In the genomic region with DNA sequence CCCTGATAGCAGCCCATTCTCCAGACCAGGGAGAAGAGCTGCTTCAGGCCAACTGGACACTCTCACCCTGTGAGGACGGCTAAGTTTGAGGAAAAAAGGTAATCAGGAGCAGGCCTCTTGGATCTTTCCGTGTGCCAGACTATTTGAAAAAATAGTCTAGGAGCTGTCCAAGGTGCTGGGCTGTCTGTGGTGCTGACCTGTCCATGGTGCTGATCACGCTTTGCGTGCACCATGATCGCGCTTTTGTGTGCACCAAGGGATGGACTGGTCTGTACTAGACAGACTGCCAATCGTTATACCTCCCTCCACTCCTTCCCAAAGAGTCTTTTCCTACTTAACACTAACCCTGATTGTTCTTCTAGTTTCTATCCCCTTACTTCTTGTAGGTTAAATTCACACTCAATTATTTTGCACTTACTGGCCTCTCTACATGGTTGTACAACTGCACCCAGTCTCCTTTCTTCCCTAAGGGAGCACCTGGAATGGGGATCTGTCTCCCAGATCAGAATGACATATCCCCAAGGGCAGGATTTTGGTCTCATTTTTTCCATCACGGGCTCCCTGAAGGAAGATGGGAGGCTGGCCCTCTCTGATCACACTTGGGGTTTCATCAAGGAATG, we compare ENCODE assay signal across 1 cellular context.
TF ChIP-seq lines count a peak whose summit lies in the region.

No MANE protein-coding gene starts in this region.

TF ChIP-seq in GM12878, 131 proteins besides CTCF, POLR2A, EP300 and RAD21 (continued from another document):
- TF ChIP-seq, protein P1, sequence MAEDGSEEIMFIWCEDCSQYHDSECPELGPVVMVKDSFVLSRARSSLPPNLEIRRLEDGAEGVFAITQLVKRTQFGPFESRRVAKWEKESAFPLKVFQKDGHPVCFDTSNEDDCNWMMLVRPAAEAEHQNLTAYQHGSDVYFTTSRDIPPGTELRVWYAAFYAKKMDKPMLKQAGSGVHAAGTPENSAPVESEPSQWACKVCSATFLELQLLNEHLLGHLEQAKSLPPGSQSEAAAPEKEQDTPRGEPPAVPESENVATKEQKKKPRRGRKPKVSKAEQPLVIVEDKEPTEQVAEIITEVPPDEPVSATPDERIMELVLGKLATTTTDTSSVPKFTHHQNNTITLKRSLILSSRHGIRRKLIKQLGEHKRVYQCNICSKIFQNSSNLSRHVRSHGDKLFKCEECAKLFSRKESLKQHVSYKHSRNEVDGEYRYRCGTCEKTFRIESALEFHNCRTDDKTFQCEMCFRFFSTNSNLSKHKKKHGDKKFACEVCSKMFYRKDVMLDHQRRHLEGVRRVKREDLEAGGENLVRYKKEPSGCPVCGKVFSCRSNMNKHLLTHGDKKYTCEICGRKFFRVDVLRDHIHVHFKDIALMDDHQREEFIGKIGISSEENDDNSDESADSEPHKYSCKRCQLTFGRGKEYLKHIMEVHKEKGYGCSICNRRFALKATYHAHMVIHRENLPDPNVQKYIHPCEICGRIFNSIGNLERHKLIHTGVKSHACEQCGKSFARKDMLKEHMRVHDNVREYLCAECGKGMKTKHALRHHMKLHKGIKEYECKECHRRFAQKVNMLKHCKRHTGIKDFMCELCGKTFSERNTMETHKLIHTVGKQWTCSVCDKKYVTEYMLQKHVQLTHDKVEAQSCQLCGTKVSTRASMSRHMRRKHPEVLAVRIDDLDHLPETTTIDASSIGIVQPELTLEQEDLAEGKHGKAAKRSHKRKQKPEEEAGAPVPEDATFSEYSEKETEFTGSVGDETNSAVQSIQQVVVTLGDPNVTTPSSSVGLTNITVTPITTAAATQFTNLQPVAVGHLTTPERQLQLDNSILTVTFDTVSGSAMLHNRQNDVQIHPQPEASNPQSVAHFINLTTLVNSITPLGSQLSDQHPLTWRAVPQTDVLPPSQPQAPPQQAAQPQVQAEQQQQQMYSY (CRISPR knock-in tag; IDR thresholded peaks at IDR 0.05): no peak
- no peak for TF ChIP-seq SP1 (IDR thresholded peaks at IDR 0.05; ENCODE audit: low read depth, low read length)
- TF ChIP-seq, protein P2, sequence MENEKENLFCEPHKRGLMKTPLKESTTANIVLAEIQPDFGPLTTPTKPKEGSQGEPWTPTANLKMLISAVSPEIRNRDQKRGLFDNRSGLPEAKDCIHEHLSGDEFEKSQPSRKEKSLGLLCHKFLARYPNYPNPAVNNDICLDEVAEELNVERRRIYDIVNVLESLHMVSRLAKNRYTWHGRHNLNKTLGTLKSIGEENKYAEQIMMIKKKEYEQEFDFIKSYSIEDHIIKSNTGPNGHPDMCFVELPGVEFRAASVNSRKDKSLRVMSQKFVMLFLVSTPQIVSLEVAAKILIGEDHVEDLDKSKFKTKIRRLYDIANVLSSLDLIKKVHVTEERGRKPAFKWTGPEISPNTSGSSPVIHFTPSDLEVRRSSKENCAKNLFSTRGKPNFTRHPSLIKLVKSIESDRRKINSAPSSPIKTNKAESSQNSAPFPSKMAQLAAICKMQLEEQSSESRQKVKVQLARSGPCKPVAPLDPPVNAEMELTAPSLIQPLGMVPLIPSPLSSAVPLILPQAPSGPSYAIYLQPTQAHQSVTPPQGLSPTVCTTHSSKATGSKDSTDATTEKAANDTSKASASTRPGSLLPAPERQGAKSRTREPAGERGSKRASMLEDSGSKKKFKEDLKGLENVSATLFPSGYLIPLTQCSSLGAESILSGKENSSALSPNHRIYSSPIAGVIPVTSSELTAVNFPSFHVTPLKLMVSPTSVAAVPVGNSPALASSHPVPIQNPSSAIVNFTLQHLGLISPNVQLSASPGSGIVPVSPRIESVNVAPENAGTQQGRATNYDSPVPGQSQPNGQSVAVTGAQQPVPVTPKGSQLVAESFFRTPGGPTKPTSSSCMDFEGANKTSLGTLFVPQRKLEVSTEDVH (IDR thresholded peaks at IDR 0.05; ENCODE audit: low read depth, partially characterized antibody): peak; percentile 46
- 0 out of 2 replicates have a peak, but pooled peaks have one; percentile 83 for TF ChIP-seq HDAC2 (IDR thresholded peaks at IDR 0.05)
- no peak for TF ChIP-seq ZNF217 (IDR thresholded peaks at IDR 0.05)
- TF ChIP-seq, protein P3, sequence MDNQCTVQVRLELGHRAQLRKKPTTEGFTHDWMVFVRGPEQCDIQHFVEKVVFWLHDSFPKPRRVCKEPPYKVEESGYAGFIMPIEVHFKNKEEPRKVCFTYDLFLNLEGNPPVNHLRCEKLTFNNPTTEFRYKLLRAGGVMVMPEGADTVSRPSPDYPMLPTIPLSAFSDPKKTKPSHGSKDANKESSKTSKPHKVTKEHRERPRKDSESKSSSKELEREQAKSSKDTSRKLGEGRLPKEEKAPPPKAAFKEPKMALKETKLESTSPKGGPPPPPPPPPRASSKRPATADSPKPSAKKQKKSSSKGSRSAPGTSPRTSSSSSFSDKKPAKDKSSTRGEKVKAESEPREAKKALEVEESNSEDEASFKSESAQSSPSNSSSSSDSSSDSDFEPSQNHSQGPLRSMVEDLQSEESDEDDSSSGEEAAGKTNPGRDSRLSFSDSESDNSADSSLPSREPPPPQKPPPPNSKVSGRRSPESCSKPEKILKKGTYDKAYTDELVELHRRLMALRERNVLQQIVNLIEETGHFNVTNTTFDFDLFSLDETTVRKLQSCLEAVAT (IDR thresholded peaks at IDR 0.05): no peak
- TF ChIP-seq, protein P4, sequence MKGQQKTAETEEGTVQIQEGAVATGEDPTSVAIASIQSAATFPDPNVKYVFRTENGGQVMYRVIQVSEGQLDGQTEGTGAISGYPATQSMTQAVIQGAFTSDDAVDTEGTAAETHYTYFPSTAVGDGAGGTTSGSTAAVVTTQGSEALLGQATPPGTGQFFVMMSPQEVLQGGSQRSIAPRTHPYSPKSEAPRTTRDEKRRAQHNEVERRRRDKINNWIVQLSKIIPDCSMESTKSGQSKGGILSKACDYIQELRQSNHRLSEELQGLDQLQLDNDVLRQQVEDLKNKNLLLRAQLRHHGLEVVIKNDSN (IDR thresholded peaks at IDR 0.05; ENCODE audit: borderline replicate concordance, extremely low read length, insufficient read depth, low read depth, low read length): no peak
- TF ChIP-seq, protein P5, sequence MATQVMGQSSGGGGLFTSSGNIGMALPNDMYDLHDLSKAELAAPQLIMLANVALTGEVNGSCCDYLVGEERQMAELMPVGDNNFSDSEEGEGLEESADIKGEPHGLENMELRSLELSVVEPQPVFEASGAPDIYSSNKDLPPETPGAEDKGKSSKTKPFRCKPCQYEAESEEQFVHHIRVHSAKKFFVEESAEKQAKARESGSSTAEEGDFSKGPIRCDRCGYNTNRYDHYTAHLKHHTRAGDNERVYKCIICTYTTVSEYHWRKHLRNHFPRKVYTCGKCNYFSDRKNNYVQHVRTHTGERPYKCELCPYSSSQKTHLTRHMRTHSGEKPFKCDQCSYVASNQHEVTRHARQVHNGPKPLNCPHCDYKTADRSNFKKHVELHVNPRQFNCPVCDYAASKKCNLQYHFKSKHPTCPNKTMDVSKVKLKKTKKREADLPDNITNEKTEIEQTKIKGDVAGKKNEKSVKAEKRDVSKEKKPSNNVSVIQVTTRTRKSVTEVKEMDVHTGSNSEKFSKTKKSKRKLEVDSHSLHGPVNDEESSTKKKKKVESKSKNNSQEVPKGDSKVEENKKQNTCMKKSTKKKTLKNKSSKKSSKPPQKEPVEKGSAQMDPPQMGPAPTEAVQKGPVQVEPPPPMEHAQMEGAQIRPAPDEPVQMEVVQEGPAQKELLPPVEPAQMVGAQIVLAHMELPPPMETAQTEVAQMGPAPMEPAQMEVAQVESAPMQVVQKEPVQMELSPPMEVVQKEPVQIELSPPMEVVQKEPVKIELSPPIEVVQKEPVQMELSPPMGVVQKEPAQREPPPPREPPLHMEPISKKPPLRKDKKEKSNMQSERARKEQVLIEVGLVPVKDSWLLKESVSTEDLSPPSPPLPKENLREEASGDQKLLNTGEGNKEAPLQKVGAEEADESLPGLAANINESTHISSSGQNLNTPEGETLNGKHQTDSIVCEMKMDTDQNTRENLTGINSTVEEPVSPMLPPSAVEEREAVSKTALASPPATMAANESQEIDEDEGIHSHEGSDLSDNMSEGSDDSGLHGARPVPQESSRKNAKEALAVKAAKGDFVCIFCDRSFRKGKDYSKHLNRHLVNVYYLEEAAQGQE (IDR thresholded peaks at IDR 0.05; ENCODE audit: low read depth, low read length): peak; percentile 100
- peak; percentile 97 for TF ChIP-seq RCOR1 (conservative IDR thresholded peaks at IDR 0.05; ENCODE audit: low read depth, low read length)
- TF ChIP-seq RFX5 (IDR thresholded peaks at IDR 0.05; ENCODE audit: low read depth, low read length): no peak
- TF ChIP-seq SIN3A (IDR thresholded peaks at IDR 0.05; ENCODE audit: low read depth, low read length): peak; percentile 71; the same call in 1 of the 2 replicates
- TF ChIP-seq CBX5 (IDR thresholded peaks at IDR 0.05; ENCODE audit: low read depth): 0 out of 2 replicates have a peak, but pooled peaks have one; percentile 13
- TF ChIP-seq, protein P6, sequence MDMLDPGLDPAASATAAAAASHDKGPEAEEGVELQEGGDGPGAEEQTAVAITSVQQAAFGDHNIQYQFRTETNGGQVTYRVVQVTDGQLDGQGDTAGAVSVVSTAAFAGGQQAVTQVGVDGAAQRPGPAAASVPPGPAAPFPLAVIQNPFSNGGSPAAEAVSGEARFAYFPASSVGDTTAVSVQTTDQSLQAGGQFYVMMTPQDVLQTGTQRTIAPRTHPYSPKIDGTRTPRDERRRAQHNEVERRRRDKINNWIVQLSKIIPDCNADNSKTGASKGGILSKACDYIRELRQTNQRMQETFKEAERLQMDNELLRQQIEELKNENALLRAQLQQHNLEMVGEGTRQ (IDR thresholded peaks at IDR 0.05; ENCODE audit: borderline replicate concordance, low read depth, low read length): no peak
- TF ChIP-seq SREBF1 (IDR thresholded peaks at IDR 0.05; ENCODE audit: low read length): peak; percentile 95
- TF ChIP-seq, protein P7, sequence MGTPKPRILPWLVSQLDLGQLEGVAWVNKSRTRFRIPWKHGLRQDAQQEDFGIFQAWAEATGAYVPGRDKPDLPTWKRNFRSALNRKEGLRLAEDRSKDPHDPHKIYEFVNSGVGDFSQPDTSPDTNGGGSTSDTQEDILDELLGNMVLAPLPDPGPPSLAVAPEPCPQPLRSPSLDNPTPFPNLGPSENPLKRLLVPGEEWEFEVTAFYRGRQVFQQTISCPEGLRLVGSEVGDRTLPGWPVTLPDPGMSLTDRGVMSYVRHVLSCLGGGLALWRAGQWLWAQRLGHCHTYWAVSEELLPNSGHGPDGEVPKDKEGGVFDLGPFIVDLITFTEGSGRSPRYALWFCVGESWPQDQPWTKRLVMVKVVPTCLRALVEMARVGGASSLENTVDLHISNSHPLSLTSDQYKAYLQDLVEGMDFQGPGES (IDR thresholded peaks at IDR 0.05): no peak
- TF ChIP-seq NRF1 (conservative IDR thresholded peaks at IDR 0.05; ENCODE audit: low read depth, low read length): no peak
- no peak for TF ChIP-seq BMI1 (IDR thresholded peaks at IDR 0.05; ENCODE audit: borderline replicate concordance)
- TF ChIP-seq NR2F1 (conservative IDR thresholded peaks at IDR 0.05): no peak
- TF ChIP-seq ZNF24 (IDR thresholded peaks at IDR 0.05): no peak
- TF ChIP-seq, protein P8, sequence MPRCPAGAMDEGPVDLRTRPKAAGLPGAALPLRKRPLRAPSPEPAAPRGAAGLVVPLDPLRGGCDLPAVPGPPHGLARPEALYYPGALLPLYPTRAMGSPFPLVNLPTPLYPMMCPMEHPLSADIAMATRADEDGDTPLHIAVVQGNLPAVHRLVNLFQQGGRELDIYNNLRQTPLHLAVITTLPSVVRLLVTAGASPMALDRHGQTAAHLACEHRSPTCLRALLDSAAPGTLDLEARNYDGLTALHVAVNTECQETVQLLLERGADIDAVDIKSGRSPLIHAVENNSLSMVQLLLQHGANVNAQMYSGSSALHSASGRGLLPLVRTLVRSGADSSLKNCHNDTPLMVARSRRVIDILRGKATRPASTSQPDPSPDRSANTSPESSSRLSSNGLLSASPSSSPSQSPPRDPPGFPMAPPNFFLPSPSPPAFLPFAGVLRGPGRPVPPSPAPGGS (IDR thresholded peaks at IDR 0.05; ENCODE audit: borderline replicate concordance, insufficient read depth, low read depth, low read length, poor library complexity, severe bottlenecking): no peak
- TF ChIP-seq, protein P9, sequence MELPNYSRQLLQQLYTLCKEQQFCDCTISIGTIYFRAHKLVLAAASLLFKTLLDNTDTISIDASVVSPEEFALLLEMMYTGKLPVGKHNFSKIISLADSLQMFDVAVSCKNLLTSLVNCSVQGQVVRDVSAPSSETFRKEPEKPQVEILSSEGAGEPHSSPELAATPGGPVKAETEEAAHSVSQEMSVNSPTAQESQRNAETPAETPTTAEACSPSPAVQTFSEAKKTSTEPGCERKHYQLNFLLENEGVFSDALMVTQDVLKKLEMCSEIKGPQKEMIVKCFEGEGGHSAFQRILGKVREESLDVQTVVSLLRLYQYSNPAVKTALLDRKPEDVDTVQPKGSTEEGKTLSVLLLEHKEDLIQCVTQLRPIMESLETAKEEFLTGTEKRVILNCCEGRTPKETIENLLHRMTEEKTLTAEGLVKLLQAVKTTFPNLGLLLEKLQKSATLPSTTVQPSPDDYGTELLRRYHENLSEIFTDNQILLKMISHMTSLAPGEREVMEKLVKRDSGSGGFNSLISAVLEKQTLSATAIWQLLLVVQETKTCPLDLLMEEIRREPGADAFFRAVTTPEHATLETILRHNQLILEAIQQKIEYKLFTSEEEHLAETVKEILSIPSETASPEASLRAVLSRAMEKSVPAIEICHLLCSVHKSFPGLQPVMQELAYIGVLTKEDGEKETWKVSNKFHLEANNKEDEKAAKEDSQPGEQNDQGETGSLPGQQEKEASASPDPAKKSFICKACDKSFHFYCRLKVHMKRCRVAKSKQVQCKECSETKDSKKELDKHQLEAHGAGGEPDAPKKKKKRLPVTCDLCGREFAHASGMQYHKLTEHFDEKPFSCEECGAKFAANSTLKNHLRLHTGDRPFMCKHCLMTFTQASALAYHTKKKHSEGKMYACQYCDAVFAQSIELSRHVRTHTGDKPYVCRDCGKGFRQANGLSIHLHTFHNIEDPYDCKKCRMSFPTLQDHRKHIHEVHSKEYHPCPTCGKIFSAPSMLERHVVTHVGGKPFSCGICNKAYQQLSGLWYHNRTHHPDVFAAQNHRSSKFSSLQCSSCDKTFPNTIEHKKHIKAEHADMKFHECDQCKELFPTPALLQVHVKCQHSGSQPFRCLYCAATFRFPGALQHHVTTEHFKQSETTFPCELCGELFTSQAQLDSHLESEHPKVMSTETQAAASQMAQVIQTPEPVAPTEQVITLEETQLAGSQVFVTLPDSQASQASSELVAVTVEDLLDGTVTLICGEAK (IDR thresholded peaks at IDR 0.05; ENCODE audit: borderline replicate concordance): peak; percentile 88
- TF ChIP-seq MEF2A (IDR thresholded peaks at IDR 0.05; ENCODE audit: insufficient read depth, low read depth, low read length): no peak
- TF ChIP-seq BACH1 (IDR thresholded peaks at IDR 0.05; ENCODE audit: borderline replicate concordance): no peak
- TF ChIP-seq, protein P10, sequence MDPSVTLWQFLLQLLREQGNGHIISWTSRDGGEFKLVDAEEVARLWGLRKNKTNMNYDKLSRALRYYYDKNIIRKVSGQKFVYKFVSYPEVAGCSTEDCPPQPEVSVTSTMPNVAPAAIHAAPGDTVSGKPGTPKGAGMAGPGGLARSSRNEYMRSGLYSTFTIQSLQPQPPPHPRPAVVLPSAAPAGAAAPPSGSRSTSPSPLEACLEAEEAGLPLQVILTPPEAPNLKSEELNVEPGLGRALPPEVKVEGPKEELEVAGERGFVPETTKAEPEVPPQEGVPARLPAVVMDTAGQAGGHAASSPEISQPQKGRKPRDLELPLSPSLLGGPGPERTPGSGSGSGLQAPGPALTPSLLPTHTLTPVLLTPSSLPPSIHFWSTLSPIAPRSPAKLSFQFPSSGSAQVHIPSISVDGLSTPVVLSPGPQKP (IDR thresholded peaks at IDR 0.05; ENCODE audit: low read depth, low read length): no peak
- no peak for TF ChIP-seq ZNF207 (IDR thresholded peaks at IDR 0.05; ENCODE audit: borderline replicate concordance)
